In the genomic region with DNA sequence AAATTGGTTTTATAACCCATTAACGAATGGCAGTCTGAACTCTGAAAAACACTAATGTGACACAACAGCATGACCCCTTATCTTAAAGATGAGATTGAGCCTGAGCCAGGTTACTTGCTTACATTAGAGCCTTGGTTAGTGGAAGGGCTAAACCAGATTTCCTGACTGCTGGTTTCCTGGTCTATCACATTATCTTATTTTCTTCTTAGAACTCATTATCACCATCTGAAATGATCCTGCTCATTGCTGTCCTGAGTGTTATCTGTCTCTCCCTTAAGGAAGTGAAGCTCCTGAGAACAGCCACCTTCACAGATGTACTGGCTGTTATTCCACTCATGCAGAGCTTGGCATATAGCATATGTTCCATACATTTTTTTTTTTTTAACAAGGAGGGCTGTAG, we compare ENCODE assay signal across 28 cellular contexts.
"Had no signal": no experiment of that assay in that cellular context is flagged by ENCODE, and none has a peak within 500 bp of the region (broad histone marks: within the 10 kb centered on the region; RNA-seq: fewer than 3 reads in every experiment).

No MANE protein-coding gene starts in this region.

- H3K9me3 ChIP-seq: MG63, Peyer's patch, SJSA1 had no signal

- H3K36me3 ChIP-seq: ascending aorta, cardiac muscle cell, MG63, Peyer's patch, SJSA1 had no signal

- H3K27me3 ChIP-seq: ascending aorta, cardiac muscle cell, MG63, Peyer's patch, SJSA1 had no signal

- DNase-seq: activated CD4-positive, alpha-beta T cell treated with anti-CD3 and anti-CD28 coated beads, Interleukin-2, amount 10 ng/mL, durations not matched to agents 7 days and 5 days; activated CD4-positive, alpha-beta T cell treated with anti-CD3 and anti-CD28 coated beads, Interleukin-2, amount 50 U/mL, for 48 hours; activated CD8-positive, alpha-beta T cell treated with anti-CD3 and anti-CD28 coated beads, Interleukin-2, amount 10 ng/mL, durations not matched to agents 7 days and 5 days; activated gamma-delta T cell; activated naive CD4-positive, alpha-beta T cell treated with Interleukin-2 at 50 U/mL for 16 hours; activated naive CD8-positive, alpha-beta T cell treated with anti-CD3 and anti-CD28 coated beads, Interleukin-2, amount 10 ng/mL, durations not matched to agents 7 days and 5 days; activated T-cell treated with anti-CD3 and anti-CD28 coated beads, Interleukin-2, amount 50 U/mL, for 24 hours; amygdala; Kasumi-1; KG1; MG63; NCI-H1048; NCI-H1436 treated with DMSO at 0.1 percent for 48 hours; NCI-H1694 treated with DMSO at 0.1 percent for 48 hours; NCI-H2029; NCI-H226; NCI-H446 treated with DMSO at 0.1 percent for 48 hours; NCI-H524; NCI-H69; NK-92 treated with Interleukin-12 subunit alpha and Interleukin-12 subunit beta, amount 100 ng/mL, for 24 hours; PC-3; Peyer's patch; RPMI8226; SHP77 treated with DMSO at 0.1 percent for 48 hours; T1000 had no signal

- H3K4me1 ChIP-seq: ascending aorta, Peyer's patch had no signal

- ATAC-seq: activated CD8-positive, alpha-beta T cell treated with anti-CD3 and anti-CD28 coated beads, Interleukin-2, amount 10 ng/mL, durations not matched to agents 7 days and 5 days; PC-3 had no signal

- H3K4me3 ChIP-seq: ascending aorta, cardiac muscle cell, MG63, Peyer's patch, SJSA1 had no signal

- H3K27ac ChIP-seq: ascending aorta, cardiac muscle cell, Peyer's patch, SJSA1 had no signal
